In genomic region chr2:241123816-241124536, GRCh38 we compare ENCODE assay signal across 1 cellular context.
TF ChIP-seq lines count a peak whose summit lies in the region.

No MANE protein-coding gene starts in this region.

TF ChIP-seq in HepG2, 621 proteins besides CTCF, POLR2A, EP300 and RAD21:
- TF ChIP-seq ZNF646 (CRISPR knock-in tag; IDR thresholded peaks at IDR 0.05) (no peak), NBN (conservative IDR thresholded peaks at IDR 0.05) (no peak), ARNTL (CRISPR knock-in tag; IDR thresholded peaks at IDR 0.05) (no peak), POGK (CRISPR knock-in tag; conservative IDR thresholded peaks at IDR 0.05) (no peak), ZBTB33 (CRISPR knock-in tag; IDR thresholded peaks at IDR 0.05) (peak; percentile 74), JUN (CRISPR knock-in tag; IDR thresholded peaks at IDR 0.05) (no peak), JUNB (CRISPR knock-in tag; IDR thresholded peaks at IDR 0.05; ENCODE audit: borderline replicate concordance) (no peak)
